Comparison of ENCODE assay signal across 8 cellular contexts in the genomic region with DNA sequence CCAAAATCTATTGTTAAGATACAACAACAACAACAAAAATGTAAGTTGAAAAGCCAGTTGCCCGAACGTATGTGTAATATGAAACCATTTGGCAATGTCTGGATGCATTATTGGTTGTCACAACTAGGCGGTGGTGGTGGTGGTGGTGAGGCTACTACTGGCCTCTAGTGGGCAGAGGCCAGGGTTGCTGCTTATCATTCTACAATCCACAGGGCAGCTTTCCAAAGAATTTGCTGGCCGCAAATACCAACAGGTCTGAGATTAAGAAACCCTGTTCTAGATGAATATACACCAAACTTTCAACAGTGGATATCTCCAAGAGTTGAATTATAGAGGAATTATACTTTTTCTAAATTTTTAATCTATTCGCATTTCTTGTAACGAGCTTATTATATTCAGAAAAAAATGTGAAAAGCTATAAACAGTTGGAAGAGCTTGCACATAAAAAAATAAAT. TPM values are rescaled to one million over a fixed set of nuclear protein-coding genes. Genes with fewer than 3 reads are reported as not detected.
DNase-seq lines count a peak whose midpoint lies in the region; ATAC-seq and TF ChIP-seq lines count a peak whose summit lies in the region.

No MANE protein-coding gene starts in this region.

- DNase-seq in Daoy (ENCODE audit: low read depth): peak; percentile 92
- peak; percentile 86 for DNase-seq in RPMI7951 (ENCODE audit: low read depth)
- DNase-seq in fibroblast of gingiva (ENCODE audit: low read depth): peak; percentile 47
- no peak for DNase-seq in osteoblast (ENCODE audit: insufficient read length, low spot score, missing footprints)
- no peak for DNase-seq in middle frontal gyrus (ENCODE audit: extremely low spot score, low spot score)
- no peak for DNase-seq in GM19238 (ENCODE audit: insufficient read length, low spot score)
- DNase-seq in activated CD4-positive, alpha-beta memory T cell treated with anti-CD3 and anti-CD28 coated beads, Interleukin-2, amount 10 ng/mL, durations not matched to agents 7 days and 5 days: no peak

- CTCF ChIA-PET in activated CD4-positive, alpha-beta memory T cell treated with anti-CD3 and anti-CD28 coated beads, Interleukin-2, amount 10 ng/mL, durations not matched to agents 7 days and 5 days (lab: Charles Lee): interaction anchor here (0.8 to 5.8 kb wide), 14 partner anchors 8 to 74 kb away, joined by 3 to 79 read pairs (median 6); a partner anchor contains a TSS

- H2AFZ ChIP-seq in osteoblast (ENCODE audit: low read length): no peak overlapping the region

- no peak for TF ChIP-seq CTCF in osteoblast (IDR thresholded peaks at IDR 0.05; ENCODE audit: extremely low read depth, low read depth, low read length)

- no peaks in the 10 kb centered on the region for H3K36me3 ChIP-seq in osteoblast (ENCODE audit: insufficient read depth, low read length)

- H3K27me3 ChIP-seq in osteoblast (ENCODE audit: insufficient read depth, low read length): peaks cover 8% of the 10 kb centered on the region

- H3K27me3 Mint-ChIP-seq in activated CD4-positive, alpha-beta memory T cell treated with anti-CD3 and anti-CD28 coated beads, Interleukin-2, amount 10 ng/mL, durations not matched to agents 7 days and 5 days: peaks cover 33% of the 10 kb centered on the region

- peaks cover 4% of the 10 kb centered on the region for H3K4me1 Mint-ChIP-seq in activated CD4-positive, alpha-beta memory T cell treated with anti-CD3 and anti-CD28 coated beads, Interleukin-2, amount 10 ng/mL, durations not matched to agents 7 days and 5 days

- no peaks in the 10 kb centered on the region for H3K9me3 ChIP-seq in osteoblast (ENCODE audit: low read depth, low read length)

- no peak overlapping the region for H3K4me3 Mint-ChIP-seq in activated CD4-positive, alpha-beta memory T cell treated with anti-CD3 and anti-CD28 coated beads, Interleukin-2, amount 10 ng/mL, durations not matched to agents 7 days and 5 days

- H3K79me2 ChIP-seq in osteoblast (ENCODE audit: insufficient read depth, low read length): no peaks in the 10 kb centered on the region

- H3K27ac ChIP-seq in osteoblast (ENCODE audit: low read depth, low read length): peak overlapping the region; percentile 56

- peak overlapping the region; percentile 72 for H3K4me3 ChIP-seq in osteoblast (ENCODE audit: insufficient read depth, low read length)

- no peak overlapping the region for H3K27ac Mint-ChIP-seq in activated CD4-positive, alpha-beta memory T cell treated with anti-CD3 and anti-CD28 coated beads, Interleukin-2, amount 10 ng/mL, durations not matched to agents 7 days and 5 days

- ATAC-seq in HG03135 (IDR thresholded peaks at IDR 0.05; ENCODE audit: unreplicated experiment): peak; percentile 75

- no peaks in the 10 kb centered on the region for H4K20me1 ChIP-seq in osteoblast (ENCODE audit: insufficient read depth, low read length)

- H3K4me2 ChIP-seq in osteoblast (ENCODE audit: insufficient read depth, low read length): peak overlapping the region; percentile 97

- H3K36me3 Mint-ChIP-seq in activated CD4-positive, alpha-beta memory T cell treated with anti-CD3 and anti-CD28 coated beads, Interleukin-2, amount 10 ng/mL, durations not matched to agents 7 days and 5 days (ENCODE audit: low read depth): no peaks in the 10 kb centered on the region

- peaks cover 39% of the 10 kb centered on the region for H3K4me1 ChIP-seq in osteoblast (ENCODE audit: insufficient read depth, low read length)

- POLR2A ChIA-PET in activated CD4-positive, alpha-beta memory T cell treated with anti-CD3 and anti-CD28 coated beads, Interleukin-2, amount 10 ng/mL, durations not matched to agents 7 days and 5 days (lab: Charles Lee): no interaction called here

- no peaks in the 10 kb centered on the region for H3K9me3 Mint-ChIP-seq in activated CD4-positive, alpha-beta memory T cell treated with anti-CD3 and anti-CD28 coated beads, Interleukin-2, amount 10 ng/mL, durations not matched to agents 7 days and 5 days

RNA-seq across cellular contexts. Expression of a gene that starts 26.8 kb away (rescaled TPM):
- total RNA-seq in Daoy (2014; rRNA removed; shearing (Covaris generic)): 16.6 and 18.1 TPM in 2 replicates
- 6.6 and 6.7 TPM in 2 replicates for total RNA-seq in RPMI7951 (2014; rRNA removed; shearing (Covaris generic))
- total RNA-seq in osteoblast: 6.5 and 8.8 TPM in 2 replicates
- total RNA-seq in activated CD4-positive, alpha-beta memory T cell treated with anti-CD3 and anti-CD28 coated beads, Interleukin-2, amount 10 ng/mL, durations not matched to agents 7 days and 5 days: under 1 TPM; 0.13 to 0.15 TPM

RNA-seq across cellular contexts. Expression of a gene that starts 36.9 kb away (rescaled TPM):
- total RNA-seq in Daoy (2014; rRNA removed; shearing (Covaris generic)): 140 and 166 TPM in 2 replicates
- total RNA-seq in RPMI7951 (2014; rRNA removed; shearing (Covaris generic)): 35.4 and 46.1 TPM in 2 replicates
- 184 and 189 TPM in 2 replicates for total RNA-seq in osteoblast
- 100 to 1,000 TPM; 132 to 143 TPM for total RNA-seq in activated CD4-positive, alpha-beta memory T cell treated with anti-CD3 and anti-CD28 coated beads, Interleukin-2, amount 10 ng/mL, durations not matched to agents 7 days and 5 days

Comparison
In these comparisons a context has a peak if more than half of its experiments do, and no peak if none do; other contexts are left out.
1. DNase-seq: peak in Daoy (single experiment), RPMI7951 (single experiment) and fibroblast of gingiva (single experiment); none in osteoblast (single experiment), middle frontal gyrus (single experiment), GM19238 (single experiment) and activated CD4-positive, alpha-beta memory T cell treated with anti-CD3 and anti-CD28 coated beads, Interleukin-2, amount 10 ng/mL, durations not matched to agents 7 days and 5 days (single experiment).